Comparison of ENCODE assay signal across 1 cellular context in genomic region chr17:79272666-79273219, GRCh38.
TF ChIP-seq lines count a peak whose summit lies in the region.

No MANE protein-coding gene starts in this region.

TF ChIP-seq in A549, 52 proteins besides CTCF, POLR2A, EP300 and RAD21 (continued from another document):
- no peak for TF ChIP-seq ATOH8 (CRISPR knock-in tag; IDR thresholded peaks at IDR 0.05; ENCODE audit: low read depth)
- no peak for TF ChIP-seq CEBPB (IDR thresholded peaks at IDR 0.05)
- TF ChIP-seq RCOR1 (IDR thresholded peaks at IDR 0.05; ENCODE audit: low read depth, low read length), result no peak
- TF ChIP-seq MAZ (IDR thresholded peaks at IDR 0.05; ENCODE audit: borderline replicate concordance, low read depth, low read length), result no peak
- TF ChIP-seq EHF (CRISPR knock-in tag; IDR thresholded peaks at IDR 0.05), result no peak
- TF ChIP-seq BHLHE40 (IDR thresholded peaks at IDR 0.05; ENCODE audit: low read depth, low read length), result no peak
- TF ChIP-seq ELK1 (IDR thresholded peaks at IDR 0.05; ENCODE audit: low read depth, low read length), result no peak
TF ChIP-seq in A549: peak in this region for 0.
